8 cellular contexts compared by ENCODE assay signal in genomic region chr10:31321396-31321941, GRCh38. TPM values are rescaled to one million over a fixed set of nuclear protein-coding genes. Genes with fewer than 3 reads are reported as not detected.
A peak's percentile ranks its signal among the peaks of the same experiment; 100 is the strongest.
DNase-seq lines count a peak whose midpoint lies in the region; ATAC-seq and TF ChIP-seq lines count a peak whose summit lies in the region.

No MANE protein-coding gene starts in this region.

- dilution Hi-C loops in IMR-90 (cut with HindIII; ENCODE audit: low sequenced_read_pairs, unreplicated experiment): no loop called here

- H2AK9ac ChIP-seq in IMR-90 (replicated peaks; ENCODE audit: low read depth, low read length, poor library complexity): no peak overlapping the region

- H4K8ac ChIP-seq in IMR-90 (ENCODE audit: low read depth in 2 of 2, low read length in 2 of 2): peak overlapping the region; percentile 46 to 70

- peak overlapping the region; percentile 62 for H4K91ac ChIP-seq in IMR-90 (ENCODE audit: insufficient read depth, low read depth, low read length)

- H3K9me1 ChIP-seq in IMR-90 (ENCODE audit: insufficient read depth, low read length): peaks cover 5% of the 10 kb centered on the region; the same call in 1 of the 2 replicates

- no peak overlapping the region for H2AFZ ChIP-seq in IMR-90 (replicated peaks; ENCODE audit: low read length, poor library complexity)

- ATAC-seq in IMR-90 (ENCODE audit: low read depth) (no peak), GM21723 (IDR thresholded peaks at IDR 0.05; ENCODE audit: unreplicated experiment) (no peak)

- peak overlapping the region; percentile 78 for H2BK120ac ChIP-seq in IMR-90 (ENCODE audit: low read depth, low read length)

- peaks cover 53% of the 10 kb centered on the region for H4K20me1 ChIP-seq in IMR-90 (ENCODE audit: insufficient read depth, low read length)

- TF ChIP-seq POLR2A in IMR-90 (IDR thresholded peaks at IDR 0.05; ENCODE audit: low read depth, low read length): no peak

- no peaks in the 10 kb centered on the region for H3K27me3 ChIP-seq in IMR-90 (ENCODE audit: control insufficient read depth, insufficient read depth, low read length)

- no peaks in the 10 kb centered on the region for H3K36me3 ChIP-seq in IMR-90 (ENCODE audit: control insufficient read depth, insufficient read depth, low read length)

- peak overlapping the region; percentile 88 for H3K14ac ChIP-seq in IMR-90 (replicated peaks; ENCODE audit: low read depth, low read length)

- peak overlapping the region; percentile 98 for H3K9ac ChIP-seq in IMR-90 (ENCODE audit: low read depth, low read length)

- TSS peak; percentile 23 for BruUV-seq in IMR-90 (replicated peaks; lab: Mats Ljungman, UMichigan)

- peak overlapping the region; percentile 95 for H3K23ac ChIP-seq in IMR-90 (ENCODE audit: low read depth, low read length)

- peak overlapping the region; percentile 65 for H3K4me3 ChIP-seq in IMR-90 (ENCODE audit: insufficient read depth, low read depth, low read length)

- peaks cover 3 to 28% of the 10 kb centered on the region in 2 experiments for H3K79me1 ChIP-seq in IMR-90 (ENCODE audit: low read depth in 1 of 2, low read length in 2 of 2)

- H2BK15ac ChIP-seq in IMR-90 (ENCODE audit: low read depth, low read length): 0 out of 3 replicates have a peak overlapping the region, but pooled peaks have one; percentile 13

- H2AK5ac ChIP-seq in IMR-90 (ENCODE audit: low read depth, low read length): peak overlapping the region; percentile 31; the same call in 1 of the 2 replicates

- H3K56ac ChIP-seq in IMR-90 (ENCODE audit: extremely low read depth, insufficient read depth, low read length): peak overlapping the region; percentile 80

- H3K4ac ChIP-seq in IMR-90 (ENCODE audit: low read depth, low read length): peak overlapping the region; percentile 87

- H2BK5ac ChIP-seq in IMR-90 (ENCODE audit: low read depth, low read length, poor library complexity, severe bottlenecking): peak overlapping the region; percentile 96

- H2BK20ac ChIP-seq in IMR-90 (ENCODE audit: low read depth, low read length): peak overlapping the region; percentile 80

- 0% methylated on average over 1 of the region's 10 CpGs; no CpG with 5 or more reads in 1 of the 2 experiments for WGBS in IMR-90 (ENCODE audit: extremely low coverage in 2 of 2, insufficient read length in 1 of 2), 2 experiments

- CTCF ChIA-PET in IMR-90 (lab: Yijun Ruan, JAX): no interaction called here

- H3K4me2 ChIP-seq in IMR-90 (ENCODE audit: low read depth, low read length): peak overlapping the region; percentile 97

- TF ChIP-seq RAD21 in IMR-90 (IDR thresholded peaks at IDR 0.05; ENCODE audit: low read length): no peak

- in situ Hi-C loops in IMR-90 (cut with MboI; ENCODE audit: low sequenced_read_pairs): loop anchor here (10.0 kb wide), 1 partner anchor 163 kb away; no protein-coding TSS in a partner anchor

- peak overlapping the region; percentile 86 for H3K18ac ChIP-seq in IMR-90 (ENCODE audit: low read depth, low read length)

- DNase-seq in COLO668 (lab: John Stamatoyannopoulos, UW; ENCODE audit: unreplicated experiment): peak; percentile 6
- peak; percentile 24 for DNase-seq in IMR-90
- DNase-seq in activated gamma-delta T cell treated with anti-CD3 and anti-CD28 coated beads, Interleukin-2, amount 50 U/mL, for 16 hours (ENCODE audit: low read depth): peak; percentile 2
- peak; percentile 50 for DNase-seq in iris pigment epithelial cell (ENCODE audit: low read depth)
- peak; percentile 66 for DNase-seq in superior temporal gyrus (ENCODE audit: extremely low spot score)
- no peak for DNase-seq in HuH-7.5 (ENCODE audit: low spot score)
- DNase-seq in HUDEP-2 (lab: John Stamatoyannopoulos, UW; ENCODE audit: unreplicated experiment in 76 of 76): no peak

- intact Hi-C loops in IMR-90 (cut with micrococcal nuclease): loop anchor here (10.0 kb wide), 1 partner anchor 173 kb away; no protein-coding TSS in a partner anchor

- POLR2A ChIA-PET in IMR-90 (lab: Charles Lee; ENCODE audit: unreplicated experiment): interaction anchor here (0.6 to 0.9 kb wide), 5 partner anchors 60 to 537 kb away, joined by 3 to 4 read pairs (median 3); no protein-coding TSS in a partner anchor

- H4K5ac ChIP-seq in IMR-90 (ENCODE audit: low read depth, low read length): peak overlapping the region; percentile 77; the same call in 1 of the 2 replicates

- H3K4me1 ChIP-seq in IMR-90 (ENCODE audit: control insufficient read depth, insufficient read depth, low read length): peaks cover 2% of the 10 kb centered on the region; the same call in 1 of the 2 replicates

- H3K9me3 ChIP-seq in IMR-90 (ENCODE audit: control insufficient read depth, insufficient read depth, low read length): no peaks in the 10 kb centered on the region

- no peak for TF ChIP-seq CTCF in IMR-90 (conservative IDR thresholded peaks at IDR 0.05; ENCODE audit: low read depth, low read length)

- peak overlapping the region; percentile 97 for H3K27ac ChIP-seq in IMR-90 (ENCODE audit: insufficient read depth, low read length)

TF ChIP-seq in IMR-90, 13 proteins besides CTCF, POLR2A, EP300 and RAD21:
- TF ChIP-seq FOS (IDR thresholded peaks at IDR 0.05; ENCODE audit: low read depth, low read length) (no peak), MXI1 (IDR thresholded peaks at IDR 0.05; ENCODE audit: borderline replicate concordance, low read depth, low read length) (no peak), USF2 (IDR thresholded peaks at IDR 0.05; ENCODE audit: low read depth, low read length) (no peak), CHD1 (IDR thresholded peaks at IDR 0.05; ENCODE audit: low read depth, low read length) (no peak), RCOR1 (IDR thresholded peaks at IDR 0.05; ENCODE audit: insufficient replicate concordance, low read length) (no peak)

RNA-seq across cellular contexts. Expression of gene ZEB1, which starts 2.5 kb away (rescaled TPM):
- 108 and 139 TPM in 2 replicates for total RNA-seq in IMR-90 (2012; rRNA removed)
- polyA plus RNA-seq in IMR-90 (2012; rRNA removed): 21.7 and 23.7 TPM in 2 replicates
- 5.6 and 6.0 TPM in 2 replicates for polyA plus RNA-seq in IMR-90 (2012; cell fraction: cytosol; rRNA removed)
- 8.5 and 80.1 TPM in 2 replicates for polyA plus RNA-seq in IMR-90 (2012; cell fraction: nucleus; rRNA removed; ENCODE audit: low replicate concordance)

Comparison
In these comparisons a context has a peak if more than half of its experiments do, and no peak if none do; other contexts are left out.
1. DNase-seq: peak in COLO668 (single experiment), IMR-90 (single experiment), activated gamma-delta T cell treated with anti-CD3 and anti-CD28 coated beads, Interleukin-2, amount 50 U/mL, for 16 hours (single experiment), iris pigment epithelial cell (single experiment) and superior temporal gyrus (single experiment); none in HuH-7.5 (single experiment) and HUDEP-2 (0 of 76).